In genomic region chr1:16872152-16873075, GRCh38 we compare ENCODE assay signal across 1 cellular context.
TF ChIP-seq lines count a peak whose summit lies in the region.

No MANE protein-coding gene starts in this region.

TF ChIP-seq in H1, 55 proteins besides CTCF, POLR2A, EP300 and RAD21:
- TF ChIP-seq RBBP5 (IDR thresholded peaks at IDR 0.05; ENCODE audit: borderline replicate concordance, low read depth, low read length) (peak; percentile 62), ASH2L (IDR thresholded peaks at IDR 0.05; ENCODE audit: low read length) (peak; percentile 19), TBP (IDR thresholded peaks at IDR 0.05; ENCODE audit: low read depth, low read length) (peak; percentile 93), EZH2 (IDR thresholded peaks at IDR 0.05; ENCODE audit: low read depth, low read length, severe bottlenecking) (peak; percentile 19)
